ENCODE assay signal across 31 cellular contexts in the genomic region with DNA sequence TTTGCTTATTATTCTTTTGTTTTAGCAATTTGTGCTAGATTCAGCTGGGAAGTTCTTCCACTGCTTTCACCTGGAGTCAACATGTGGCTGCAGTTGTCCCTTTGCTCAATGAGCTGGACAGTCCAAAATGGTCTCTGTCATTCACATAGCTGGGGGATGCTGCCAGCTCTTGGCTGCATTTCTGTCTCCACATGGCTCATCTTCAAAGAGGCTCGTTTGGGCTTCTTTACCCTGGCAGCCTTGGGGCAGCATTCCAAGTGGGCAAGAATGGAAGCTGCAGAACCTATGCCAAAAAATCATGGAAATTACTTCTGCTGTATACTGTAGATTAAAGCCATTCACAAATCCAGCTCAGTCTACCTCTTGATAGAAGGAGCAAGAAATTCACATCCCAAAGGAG.
"Had no signal": no experiment of that assay in that cellular context is flagged by ENCODE, and none has a peak within 500 bp of the region (broad histone marks: within the 10 kb centered on the region; RNA-seq: fewer than 3 reads in every experiment).

No MANE protein-coding gene starts in this region.

- H3K27me3 ChIP-seq: ascending aorta, brain microvascular endothelial cell, breast epithelium had no signal

- H3K27me3 Mint-ChIP-seq: activated B cell treated with CpG ODN at 0.5 μM for 24 hours; activated CD4-positive, alpha-beta memory T cell treated with anti-CD3 and anti-CD28 coated beads for 36 hours; activated CD4-positive, alpha-beta T cell treated with anti-CD3 and anti-CD28 coated beads, Interleukin-2, amount 10 ng/mL, durations not matched to agents 24 days and 14 days; activated CD8-positive, alpha-beta T cell treated with anti-CD3 and anti-CD28 coated beads for 36 hours; activated naive CD8-positive, alpha-beta T cell treated with anti-CD3 and anti-CD28 coated beads for 36 hours; activated T-helper 17 cell treated with anti-CD3 and anti-CD28 coated beads, Interleukin-2, amount 50 U/mL, for 72 hours had no signal

- H3K4me3 Mint-ChIP-seq: activated B cell treated with CpG ODN at 0.5 μM for 24 hours; activated CD4-positive, alpha-beta memory T cell treated with anti-CD3 and anti-CD28 coated beads for 36 hours; activated CD4-positive, alpha-beta T cell treated with anti-CD3 and anti-CD28 coated beads, Interleukin-2, amount 10 ng/mL, durations not matched to agents 24 days and 14 days; activated CD8-positive, alpha-beta T cell treated with anti-CD3 and anti-CD28 coated beads for 36 hours; activated naive CD4-positive, alpha-beta T cell treated with anti-CD3 and anti-CD28 coated beads for 36 hours; activated naive CD8-positive, alpha-beta T cell treated with anti-CD3 and anti-CD28 coated beads for 36 hours; activated T-cell treated with anti-CD3 and anti-CD28 coated beads, Interleukin-2, amount 50 U/mL, for 4 hours; activated T-cell treated with anti-CD3 and anti-CD28 coated beads, Interleukin-2, amount 50 U/mL, for 72 hours; activated T-helper 1 cell treated with anti-CD3 and anti-CD28 coated beads, Interleukin-12 subunit alpha, Interleukin-12 subunit beta, Interleukin-2, Interleukin-4 antibody, amounts not matched to agents 30 ng/mL and 10 ng/mL and 1 ng/mL, durations not matched to agents 14 hours and 24 hours and 36 hours; activated T-helper 17 cell treated with anti-CD3 and anti-CD28 coated beads, Interleukin-2, amount 50 U/mL, for 72 hours; T-helper 2 cell treated with Interferon-gamma antibody and Interleukin-4, amounts not matched to agents 5 μg/mL and 100 μg/mL, for 36 hours had no signal

- ATAC-seq: activated CD8-positive, alpha-beta T cell treated with anti-CD3 and anti-CD28 coated beads for 36 hours; activated naive CD4-positive, alpha-beta T cell treated with anti-CD3 and anti-CD28 coated beads, Interleukin-2, amount 50 U/mL, for 72 hours; activated T-cell treated with anti-CD3 and anti-CD28 coated beads, Interleukin-2, amount 50 U/mL, for 4 hours; activated T-cell treated with anti-CD3 and anti-CD28 coated beads, Interleukin-2, amount 50 U/mL, for 72 hours; activated T-helper 17 cell treated with anti-CD3 and anti-CD28 coated beads, Interleukin-2, amount 50 U/mL, for 72 hours had no signal

- H3K36me3 ChIP-seq: ascending aorta, brain microvascular endothelial cell, breast epithelium had no signal

- DNase-seq: activated B cell treated with CpG ODN at 0.5 μM for 24 hours; activated CD4-positive, alpha-beta memory T cell treated with anti-CD3 and anti-CD28 coated beads for 36 hours; activated CD4-positive, alpha-beta T cell treated with anti-CD3 and anti-CD28 coated beads for 4 hours; activated CD4-positive, alpha-beta T cell treated with anti-CD3 and anti-CD28 coated beads, Interleukin-2, amount 10 ng/mL, durations not matched to agents 24 days and 14 days; activated CD4-positive, alpha-beta T cell treated with anti-CD3 and anti-CD28 coated beads, Interleukin-2, amount 50 U/mL, for 1 hour; activated CD4-positive, alpha-beta T cell treated with anti-CD3 and anti-CD28 coated beads, Interleukin-2, amount 50 U/mL, for 4 hours; activated CD4-positive, CD25-positive, alpha-beta regulatory T cell treated with anti-CD3 and anti-CD28 coated beads, Interleukin-2, amount 50 U/mL, for 72 hours; activated CD8-positive, alpha-beta memory T cell treated with anti-CD3 and anti-CD28 coated beads, Interleukin-2, amount 50 U/mL, for 4 hours; activated CD8-positive, alpha-beta T cell treated with anti-CD3 and anti-CD28 coated beads for 36 hours; activated effector memory CD4-positive, alpha-beta T cell treated with anti-CD3 and anti-CD28 coated beads, Interleukin-2, amount 50 U/mL, for 16 hours; activated gamma-delta T cell treated with Interleukin-2 at 50 U/mL for 16 hours; activated naive CD4-positive, alpha-beta T cell; activated naive CD4-positive, alpha-beta T cell treated with anti-CD3 and anti-CD28 coated beads for 36 hours; activated naive CD4-positive, alpha-beta T cell treated with anti-CD3 and anti-CD28 coated beads, Interleukin-2, amount 50 U/mL, for 16 hours; activated naive CD8-positive, alpha-beta T cell treated with anti-CD3 and anti-CD28 coated beads for 36 hours; activated T-cell treated with anti-CD3 and anti-CD28 coated beads for 4 hours; activated T-cell treated with anti-CD3 and anti-CD28 coated beads, Interleukin-2, amount 50 U/mL, for 1 hour; activated T-cell treated with anti-CD3 and anti-CD28 coated beads, Interleukin-2, amount 50 U/mL, for 4 hours; activated T-cell treated with anti-CD3 and anti-CD28 coated beads, Interleukin-2, amount 50 U/mL, for 72 hours; amygdala; brain microvascular endothelial cell; central memory CD4-positive, alpha-beta T cell; T-helper 2 cell; T-helper 9 cell had no signal

- H3K36me3 Mint-ChIP-seq: activated CD4-positive, alpha-beta memory T cell treated with anti-CD3 and anti-CD28 coated beads for 36 hours; activated naive CD8-positive, alpha-beta T cell treated with anti-CD3 and anti-CD28 coated beads for 36 hours had no signal

- H3K27ac Mint-ChIP-seq: activated B cell treated with CpG ODN at 0.5 μM for 24 hours; activated CD4-positive, alpha-beta memory T cell treated with anti-CD3 and anti-CD28 coated beads for 36 hours; activated CD4-positive, alpha-beta T cell treated with anti-CD3 and anti-CD28 coated beads, Interleukin-2, amount 10 ng/mL, durations not matched to agents 24 days and 14 days; activated CD8-positive, alpha-beta T cell treated with anti-CD3 and anti-CD28 coated beads for 36 hours; activated naive CD4-positive, alpha-beta T cell treated with anti-CD3 and anti-CD28 coated beads for 36 hours; activated naive CD4-positive, alpha-beta T cell treated with anti-CD3 and anti-CD28 coated beads, Interleukin-2, amount 50 U/mL, for 72 hours; activated naive CD8-positive, alpha-beta T cell treated with anti-CD3 and anti-CD28 coated beads for 36 hours; activated T-cell treated with anti-CD3 and anti-CD28 coated beads, Interleukin-2, amount 50 U/mL, for 72 hours; activated T-helper 1 cell treated with anti-CD3 and anti-CD28 coated beads, Interleukin-12 subunit alpha, Interleukin-12 subunit beta, Interleukin-2, Interleukin-4 antibody, amounts not matched to agents 30 ng/mL and 10 ng/mL and 1 ng/mL, durations not matched to agents 14 hours and 24 hours and 36 hours; activated T-helper 17 cell treated with anti-CD3 and anti-CD28 coated beads, Interleukin-2, amount 50 U/mL, for 72 hours; T-helper 2 cell treated with Interferon-gamma antibody and Interleukin-4, amounts not matched to agents 5 μg/mL and 100 μg/mL, for 36 hours had no signal

- H3K27ac ChIP-seq: ascending aorta, brain microvascular endothelial cell, breast epithelium, VCaP had no signal

- H3K4me1 ChIP-seq: ascending aorta, breast epithelium had no signal

- H3K4me3 ChIP-seq: ascending aorta, breast epithelium had no signal

- H3K4me1 Mint-ChIP-seq: activated B cell treated with CpG ODN at 0.5 μM for 24 hours; activated CD4-positive, alpha-beta T cell treated with anti-CD3 and anti-CD28 coated beads, Interleukin-2, amount 10 ng/mL, durations not matched to agents 24 days and 14 days; activated naive CD8-positive, alpha-beta T cell treated with anti-CD3 and anti-CD28 coated beads for 36 hours; activated T-helper 17 cell treated with anti-CD3 and anti-CD28 coated beads, Interleukin-2, amount 50 U/mL, for 72 hours had no signal
